1 cellular context compared by ENCODE assay signal in the genomic region with DNA sequence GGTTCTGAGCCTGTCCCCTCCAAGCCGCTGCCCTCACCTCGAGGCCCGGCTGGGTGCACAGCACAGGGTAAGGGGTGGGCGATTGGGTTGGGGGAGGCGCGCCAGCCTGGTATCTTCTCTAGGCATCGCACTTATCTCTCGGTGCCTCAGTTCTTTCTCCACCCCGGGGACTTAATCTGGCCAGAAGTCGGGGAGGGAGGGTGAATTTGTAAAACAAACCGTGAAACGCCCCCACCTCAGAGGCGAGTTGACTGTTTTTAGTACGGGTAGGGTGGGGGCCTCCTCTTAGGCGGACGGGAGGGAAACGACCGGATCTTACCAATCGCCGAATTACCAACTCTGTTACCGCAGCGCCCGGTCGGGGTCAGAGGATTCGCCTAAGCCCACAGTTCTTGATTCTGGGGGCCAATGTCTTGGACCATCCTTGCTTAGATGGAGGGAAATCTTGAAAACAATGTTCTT.
TF ChIP-seq lines count a peak whose summit lies in the region.

No MANE protein-coding gene starts in this region.

TF ChIP-seq in IMR-90, 13 proteins besides CTCF, POLR2A, EP300 and RAD21:
- TF ChIP-seq SMC3 (IDR thresholded peaks at IDR 0.05; ENCODE audit: low read depth, low read length): no peak
- peak; percentile 42 for TF ChIP-seq MAZ (IDR thresholded peaks at IDR 0.05; ENCODE audit: borderline replicate concordance, low read depth, low read length)
